In the genomic region with DNA sequence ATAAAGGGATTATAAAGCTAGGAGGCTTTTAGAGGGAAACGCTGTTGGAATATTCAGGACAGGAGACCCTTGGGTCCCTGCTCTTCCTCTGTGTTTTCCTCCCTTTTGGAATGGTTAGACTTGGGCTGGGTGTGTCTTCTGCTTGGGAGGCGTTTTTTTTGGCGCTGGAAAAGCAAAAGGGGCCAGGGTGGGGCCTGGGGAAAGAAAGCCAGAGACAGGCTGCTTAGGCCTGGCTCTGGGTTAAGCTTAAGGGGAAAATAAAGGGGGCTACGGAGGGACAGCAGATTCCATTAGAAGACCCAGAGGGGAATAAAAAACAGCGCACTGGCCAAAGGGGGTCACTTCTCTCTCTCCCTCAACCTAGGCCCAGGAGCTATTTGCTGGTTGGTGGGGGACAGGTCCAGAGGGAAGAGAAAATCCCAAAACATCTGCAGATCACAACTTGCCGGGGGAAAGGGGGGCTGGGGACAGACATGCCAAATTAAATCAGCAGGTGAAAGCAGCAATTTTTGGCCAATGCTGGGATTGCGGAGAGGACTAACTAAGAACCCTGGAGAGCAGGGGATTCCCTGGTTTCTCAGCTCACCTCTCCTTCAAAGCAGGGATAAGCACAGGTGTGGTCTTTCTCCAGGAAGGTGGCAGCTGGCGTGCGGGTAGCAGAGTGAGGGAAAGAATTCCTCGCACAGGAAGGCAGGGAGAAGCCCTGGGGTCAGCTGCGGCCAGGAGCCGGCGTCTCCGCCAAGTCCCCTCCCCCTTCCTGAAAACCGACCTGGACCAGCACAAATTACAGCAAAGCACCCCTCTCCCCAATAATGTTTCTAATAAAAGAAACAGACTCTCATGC, we compare ENCODE assay signal across 8 cellular contexts.
DNase-seq lines count a peak whose midpoint lies in the region; ATAC-seq and TF ChIP-seq lines count a peak whose summit lies in the region.

No MANE protein-coding gene starts in this region.

- no peaks in the 10 kb centered on the region for H3K9me3 Mint-ChIP-seq in stimulated activated naive CD8-positive, alpha-beta T cell treated with anti-CD3 and anti-CD28 coated beads, Interleukin-15, Interleukin-2, amounts not matched to agents 100 ng/mL and 50 ng/mL, for 24 hours
- H3K9me3 Mint-ChIP-seq in activated naive CD4-positive, alpha-beta T cell treated with anti-CD3 and anti-CD28 coated beads, Interleukin-2, amount 50 U/mL, for 72 hours = no peaks in the 10 kb centered on the region

- peak overlapping the region; percentile 88 for H3K4me3 ChIP-seq in right cardiac atrium (ENCODE audit: low read length)
- peak overlapping the region; percentile 87 for H3K4me3 ChIP-seq in retinal pigment epithelial cell (ENCODE audit: low read length)

- no peak for ATAC-seq in stimulated activated naive CD8-positive, alpha-beta T cell treated with anti-CD3 and anti-CD28 coated beads, Interleukin-15, Interleukin-2, amounts not matched to agents 100 U/mL and 50 U/mL, for 24 hours
- no peak for ATAC-seq in activated naive CD4-positive, alpha-beta T cell treated with anti-CD3 and anti-CD28 coated beads, Interleukin-2, amount 50 U/mL, for 72 hours
- ATAC-seq in right cardiac atrium (peak in 1 of 2 donors; percentile 17), HG02970 (IDR thresholded peaks at IDR 0.05; ENCODE audit: low FRiP score, unreplicated experiment) (no peak)

- TF ChIP-seq CTCF in retinal pigment epithelial cell (conservative IDR thresholded peaks at IDR 0.05; ENCODE audit: low read depth, low read length) = no peak
- TF ChIP-seq CTCF in GM20000 (IDR thresholded peaks at IDR 0.05; ENCODE audit: extremely low read depth, missing control alignments) = no peak

- no peaks in the 10 kb centered on the region for H3K27me3 ChIP-seq in right cardiac atrium (ENCODE audit: control insufficient read depth, insufficient read depth)

- H3K4me3 Mint-ChIP-seq in stimulated activated naive CD8-positive, alpha-beta T cell treated with anti-CD3 and anti-CD28 coated beads, Interleukin-15, Interleukin-2, amounts not matched to agents 100 ng/mL and 50 ng/mL, for 24 hours = peak overlapping the region; percentile 86

- H3K9me3 ChIP-seq in right cardiac atrium (ENCODE audit: control insufficient read depth, low read length) = no peaks in the 10 kb centered on the region

- no peak for DNase-seq in stimulated activated naive CD8-positive, alpha-beta T cell treated with anti-CD3 and anti-CD28 coated beads, Interleukin-15, Interleukin-2, amounts not matched to agents 100 U/mL and 50 U/mL, for 24 hours
- DNase-seq in activated naive CD4-positive, alpha-beta T cell treated with anti-CD3 and anti-CD28 coated beads, Interleukin-2, amount 50 U/mL, for 72 hours (ENCODE audit: low spot score in 2 of 2) = no peak
- DNase-seq in right cardiac atrium (peak; percentile 28 to 77 (median 76)), retinal pigment epithelial cell (ENCODE audit: low read depth) (no peak), GM20000 (ENCODE audit: low spot score) (no peak)
- no peak for DNase-seq in effector CD4-positive, alpha-beta T cell

- H3K27me3 Mint-ChIP-seq in stimulated activated naive CD8-positive, alpha-beta T cell treated with anti-CD3 and anti-CD28 coated beads, Interleukin-15, Interleukin-2, amounts not matched to agents 100 ng/mL and 50 ng/mL, for 24 hours = no peaks in the 10 kb centered on the region

- H3K27ac ChIP-seq in right cardiac atrium (ENCODE audit: low read length) = peak overlapping the region; percentile 97

- WGBS in right cardiac atrium = 12% methylated on average over 15 of the region's 15 CpGs

- no peaks in the 10 kb centered on the region for H3K36me3 Mint-ChIP-seq in stimulated activated naive CD8-positive, alpha-beta T cell treated with anti-CD3 and anti-CD28 coated beads, Interleukin-15, Interleukin-2, amounts not matched to agents 100 ng/mL and 50 ng/mL, for 24 hours (ENCODE audit: low read depth)
- H3K36me3 Mint-ChIP-seq in activated naive CD4-positive, alpha-beta T cell treated with anti-CD3 and anti-CD28 coated beads, Interleukin-2, amount 50 U/mL, for 72 hours = peaks cover 6 to 17% of the 10 kb centered on the region in 2 donors

- no peaks in the 10 kb centered on the region for H3K4me1 ChIP-seq in right cardiac atrium (ENCODE audit: control insufficient read depth, insufficient read depth, low read length)

- intact Hi-C loops in right cardiac atrium (cut with DNase I) = loop anchor here in 3 of 4 donors (5.0 to 10.0 kb wide), 2 partner anchors 139 to 142 kb away; no protein-coding TSS in a partner anchor

- peak overlapping the region; percentile 83 for H3K27ac Mint-ChIP-seq in stimulated activated naive CD8-positive, alpha-beta T cell treated with anti-CD3 and anti-CD28 coated beads, Interleukin-15, Interleukin-2, amounts not matched to agents 100 ng/mL and 50 ng/mL, for 24 hours
- peak overlapping the region; percentile 53 to 86 for H3K27ac Mint-ChIP-seq in activated naive CD4-positive, alpha-beta T cell treated with anti-CD3 and anti-CD28 coated beads, Interleukin-2, amount 50 U/mL, for 72 hours

- peaks cover 58% of the 10 kb centered on the region for H3K4me1 Mint-ChIP-seq in stimulated activated naive CD8-positive, alpha-beta T cell treated with anti-CD3 and anti-CD28 coated beads, Interleukin-15, Interleukin-2, amounts not matched to agents 100 ng/mL and 50 ng/mL, for 24 hours (ENCODE audit: low read depth)

Comparison
In these comparisons a context has a peak if more than half of its experiments do, and no peak if none do; other contexts are left out.
1. DNase-seq: peak in right cardiac atrium (3 of 3); none in stimulated activated naive CD8-positive, alpha-beta T cell treated with anti-CD3 and anti-CD28 coated beads, Interleukin-15, Interleukin-2, amounts not matched to agents 100 U/mL and 50 U/mL, for 24 hours (single experiment), activated naive CD4-positive, alpha-beta T cell treated with anti-CD3 and anti-CD28 coated beads, Interleukin-2, amount 50 U/mL, for 72 hours (0 of 2), retinal pigment epithelial cell (single experiment), effector CD4-positive, alpha-beta T cell (single experiment) and GM20000 (single experiment).